ENCODE assay signal across 18 cellular contexts in genomic region chr21:25453524-25453923, GRCh38.
DNase-seq lines count a peak whose midpoint lies in the region; ATAC-seq, FAIRE-seq and TF ChIP-seq lines count a peak whose summit lies in the region.
"Had no signal": no experiment of that assay in that cellular context is flagged by ENCODE, and none has a peak within 500 bp of the region (broad histone marks: within the 10 kb centered on the region; RNA-seq: fewer than 3 reads in every experiment).

No MANE protein-coding gene starts in this region.

- no peak overlapping the region for H3K27ac ChIP-seq in gastroesophageal sphincter
- H3K27ac ChIP-seq: SK-N-MC had no signal

- peak; percentile 33 for FAIRE-seq in GM19239 (lab: Jason Lieb, UNC)

- H3K9me3 ChIP-seq in gastroesophageal sphincter: no peaks in the 10 kb centered on the region
- H3K9me3 ChIP-seq: BE2C had no signal

- no peaks in the 10 kb centered on the region for H3K27me3 ChIP-seq in gastroesophageal sphincter
- H3K27me3 ChIP-seq: BE2C had no signal

- H3K36me3 ChIP-seq in gastroesophageal sphincter: no peaks in the 10 kb centered on the region
- H3K36me3 ChIP-seq: BE2C had no signal

- H3K4me1 ChIP-seq in gastroesophageal sphincter: no peaks in the 10 kb centered on the region
- H3K4me1 ChIP-seq: BE2C had no signal

- H3K4me3 ChIP-seq in foreskin fibroblast (ENCODE audit: low read depth in 1 of 2, low read length in 2 of 2) (no peak overlapping the region), gastroesophageal sphincter (no peak overlapping the region)
- H3K4me3 ChIP-seq: SK-N-MC had no signal

- TF ChIP-seq CTCF in foreskin fibroblast (IDR thresholded peaks at IDR 0.05; ENCODE audit: low read depth, low read length): no peak
- no peak for TF ChIP-seq CTCF in gastroesophageal sphincter (IDR thresholded peaks at IDR 0.05)

- no peak for TF ChIP-seq EP300 in gastroesophageal sphincter (IDR thresholded peaks at IDR 0.05)

- no peak for TF ChIP-seq POLR2A in gastroesophageal sphincter (IDR thresholded peaks at IDR 0.05)

- DNase-seq in ELR (ENCODE audit: low read depth) (peak; percentile 49), GM19239 (ENCODE audit: insufficient read length, low spot score) (no peak), foreskin fibroblast (peak; percentile 4 to 6), islet precursor cell (no peak), NCI-H2029 (lab: John Stamatoyannopoulos, UW) (no peak), MV-4-11 (lab: John Stamatoyannopoulos, UW) (no peak)
- DNase-seq: BE2C; CD4-positive, alpha-beta T cell; GOT3; NCI-H1105; NCI-H1694; NCI-H2107; NCI-H2227 treated with DMSO at 0.1 percent for 48 hours; NCI-H524 treated with DMSO at 0.1 percent for 48 hours had no signal

- ATAC-seq in SK-N-SH treated with all-trans-retinoic acid at 6 μM for 48 hours (peak; percentile 53; the same call in 2 of the 3 replicates), gastroesophageal sphincter (no peak)
- ATAC-seq: Panc1 had no signal

TF ChIP-seq in SK-N-SH treated with all-trans-retinoic acid at 6 μM for 48 hours, 23 proteins besides CTCF, POLR2A, EP300 and RAD21:
- TF ChIP-seq ZNF70 (CRISPR knock-in tag; IDR thresholded peaks at IDR 0.05): no peak
- TF ChIP-seq, protein P1, sequence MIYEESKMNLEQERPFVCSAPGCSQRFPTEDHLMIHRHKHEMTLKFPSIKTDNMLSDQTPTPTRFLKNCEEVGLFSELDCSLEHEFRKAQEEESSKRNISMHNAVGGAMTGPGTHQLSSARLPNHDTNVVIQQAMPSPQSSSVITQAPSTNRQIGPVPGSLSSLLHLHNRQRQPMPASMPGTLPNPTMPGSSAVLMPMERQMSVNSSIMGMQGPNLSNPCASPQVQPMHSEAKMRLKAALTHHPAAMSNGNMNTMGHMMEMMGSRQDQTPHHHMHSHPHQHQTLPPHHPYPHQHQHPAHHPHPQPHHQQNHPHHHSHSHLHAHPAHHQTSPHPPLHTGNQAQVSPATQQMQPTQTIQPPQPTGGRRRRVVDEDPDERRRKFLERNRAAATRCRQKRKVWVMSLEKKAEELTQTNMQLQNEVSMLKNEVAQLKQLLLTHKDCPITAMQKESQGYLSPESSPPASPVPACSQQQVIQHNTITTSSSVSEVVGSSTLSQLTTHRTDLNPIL (CRISPR knock-in tag; IDR thresholded peaks at IDR 0.05; ENCODE audit: low read depth): no peak
- TF ChIP-seq CSDC2 (CRISPR knock-in tag; IDR thresholded peaks at IDR 0.05): no peak
- no peak for TF ChIP-seq ZFP3 (CRISPR knock-in tag; IDR thresholded peaks at IDR 0.05)
- no peak for TF ChIP-seq ZNF565 (CRISPR knock-in tag; conservative IDR thresholded peaks at IDR 0.05; ENCODE audit: low read depth)
- no peak for TF ChIP-seq GLIS3 (CRISPR knock-in tag; IDR thresholded peaks at IDR 0.05)
- TF ChIP-seq SNAI2 (CRISPR knock-in tag; IDR thresholded peaks at IDR 0.05): no peak
- no peak for TF ChIP-seq ESRRG (CRISPR knock-in tag; IDR thresholded peaks at IDR 0.05)
- TF ChIP-seq BACH2 (CRISPR knock-in tag; IDR thresholded peaks at IDR 0.05; ENCODE audit: borderline replicate concordance): no peak
- no peak for TF ChIP-seq PATZ1 (CRISPR knock-in tag; IDR thresholded peaks at IDR 0.05; ENCODE audit: borderline replicate concordance)
- TF ChIP-seq ZFP30 (CRISPR knock-in tag; IDR thresholded peaks at IDR 0.05): no peak

Comparison
In these comparisons a context has a peak if more than half of its experiments do, and no peak if none do; other contexts are left out.
1. DNase-seq: peak in ELR (single experiment) and foreskin fibroblast (2 of 2); none in GM19239 (single experiment), islet precursor cell (single experiment), NCI-H2029 (single experiment) and MV-4-11 (single experiment).